ENCODE assay signal across 1 cellular context in genomic region chr9:111631071-111631971, GRCh38.
A peak's percentile ranks its signal among the peaks of the same experiment; 100 is the strongest.
TF ChIP-seq lines count a peak whose summit lies in the region.

DNAJC25 (plus strand) TSS chr9:111631334; CDS start chr9:111631408, 74 bp downstream.

TF ChIP-seq in K562, 482 proteins besides CTCF, POLR2A, EP300 and RAD21 (continued from another document and continues in another):
- 0 out of 2 replicates have a peak, but pooled peaks have one; percentile 29 for TF ChIP-seq PKNOX1 (IDR thresholded peaks at IDR 0.05)
- TF ChIP-seq ATF4 (CRISPR knock-in tag; IDR thresholded peaks at IDR 0.05) = no peak
- peak; percentile 41; the same call in 1 of the 2 replicates for TF ChIP-seq ZBTB9 (CRISPR knock-in tag; IDR thresholded peaks at IDR 0.05)
- no peak for TF ChIP-seq SMC3 (conservative IDR thresholded peaks at IDR 0.05; ENCODE audit: insufficient read depth, low read depth, low read length)
- TF ChIP-seq DACH1 (IDR thresholded peaks at IDR 0.05; ENCODE audit: partially characterized antibody) = peak; percentile 88
- peak; percentile 93 for TF ChIP-seq PHF20 (IDR thresholded peaks at IDR 0.05; ENCODE audit: partially characterized antibody)
- TF ChIP-seq CAMTA2 (CRISPR knock-in tag; conservative IDR thresholded peaks at IDR 0.05) = 0 out of 2 replicates have a peak, but pooled peaks have one; percentile 33
- peak; percentile 44 for TF ChIP-seq SRSF7 (optimal IDR thresholded peaks at IDR 0.05; ENCODE audit: low read depth, low read length)
- peak; percentile 96 to 97 for TF ChIP-seq NRF1 (conservative IDR thresholded peaks at IDR 0.05 in 1 of 2, IDR thresholded peaks at IDR 0.05 in 1 of 2)
- peak; percentile 74; the same call in 1 of the 2 replicates for TF ChIP-seq TOE1 (IDR thresholded peaks at IDR 0.05; ENCODE audit: borderline replicate concordance)
- no peak for TF ChIP-seq TOE1 (CRISPR knock-in tag; IDR thresholded peaks at IDR 0.05; ENCODE audit: borderline replicate concordance, low read depth)
- 0 out of 2 replicates have a peak, but pooled peaks have one; percentile 61 for TF ChIP-seq NR3C1 (CRISPR knock-in tag; IDR thresholded peaks at IDR 0.05)
- peak; percentile 98 for TF ChIP-seq ZBTB40 (IDR thresholded peaks at IDR 0.05)
- no peak for TF ChIP-seq ZBTB40 (CRISPR knock-in tag; IDR thresholded peaks at IDR 0.05)
- no peak for TF ChIP-seq HDAC3 (IDR thresholded peaks at IDR 0.05; ENCODE audit: borderline replicate concordance, partially characterized antibody)
- peak; percentile 94 to 100 (median 99) for TF ChIP-seq ZBTB11 (CRISPR knock-in tag; IDR thresholded peaks at IDR 0.05)
- peak; percentile 37 to 82 for TF ChIP-seq MNT (conservative IDR thresholded peaks at IDR 0.05)
- peak; percentile 84 for TF ChIP-seq DIDO1 (tag; IDR thresholded peaks at IDR 0.05; ENCODE audit: low read depth)
- peak; percentile 85; the same call in 1 of the 2 replicates for TF ChIP-seq KAT7 (CRISPR knock-in tag; IDR thresholded peaks at IDR 0.05; ENCODE audit: borderline replicate concordance)
- 0 out of 2 replicates have a peak, but pooled peaks have one; percentile 26 for TF ChIP-seq ZNF76 (CRISPR knock-in tag; IDR thresholded peaks at IDR 0.05; ENCODE audit: borderline replicate concordance)
- TF ChIP-seq ATF6 (CRISPR knock-in tag; IDR thresholded peaks at IDR 0.05) = 0 out of 2 replicates have a peak, but pooled peaks have one; percentile 8
- peak; percentile 63; the same call in 1 of the 2 replicates for TF ChIP-seq MBD2 (IDR thresholded peaks at IDR 0.05; ENCODE audit: borderline replicate concordance, low read depth)
- peak; percentile 84 for TF ChIP-seq HCFC1 (IDR thresholded peaks at IDR 0.05; ENCODE audit: low read depth, low read length)
- no peak for TF ChIP-seq HLTF (IDR thresholded peaks at IDR 0.05)
- peak; percentile 73; the same call in 1 of the 2 replicates for TF ChIP-seq REST (CRISPR knock-in tag; IDR thresholded peaks at IDR 0.05; ENCODE audit: low read depth)
- 0 out of 2 replicates have a peak, but pooled peaks have one; percentile 81 for TF ChIP-seq TCF7 (IDR thresholded peaks at IDR 0.05; ENCODE audit: borderline replicate concordance)
- TF ChIP-seq CHD1 (IDR thresholded peaks at IDR 0.05; ENCODE audit: low read length) = peak; percentile 75
- no peak for TF ChIP-seq ZNF384 (IDR thresholded peaks at IDR 0.05; ENCODE audit: low read depth, low read length)
- TF ChIP-seq THAP7 (CRISPR knock-in tag; IDR thresholded peaks at IDR 0.05) = peak; percentile 67
